Comparison of ENCODE assay signal across 6 cellular contexts in genomic region chr2:16336916-16337315, GRCh38.
"Had no signal": no experiment of that assay in that cellular context is flagged by ENCODE, and none has a peak within 500 bp of the region (broad histone marks: within the 10 kb centered on the region; RNA-seq: fewer than 3 reads in every experiment).

No MANE protein-coding gene starts in this region.

- H3K27ac Mint-ChIP-seq: GM23338, H9 had no signal

- H3K4me3 ChIP-seq: GM23338, K562 had no signal

- ATAC-seq: GM23338, K562 had no signal

- DNase-seq: H9, HCEC 1CT, IMR-90, KG1 had no signal

- H3K4me3 Mint-ChIP-seq: GM23338, H9 had no signal
